In genomic region chr10:1664565-1664964, GRCh38 we compare ENCODE assay signal across 31 cellular contexts.
"Had no signal": no experiment of that assay in that cellular context is flagged by ENCODE, and none has a peak within 500 bp of the region (broad histone marks: within the 10 kb centered on the region; RNA-seq: fewer than 3 reads in every experiment).

No MANE protein-coding gene starts in this region.

- H3K9me3 Mint-ChIP-seq: activated B cell treated with CpG ODN at 0.5 μM for 24 hours; activated CD8-positive, alpha-beta T cell treated with anti-CD3 and anti-CD28 coated beads for 36 hours; activated naive CD4-positive, alpha-beta T cell treated with anti-CD3 and anti-CD28 coated beads for 36 hours; activated naive CD4-positive, alpha-beta T cell treated with anti-CD3 and anti-CD28 coated beads, Interleukin-2, amount 50 U/mL, for 24 hours; activated naive CD8-positive, alpha-beta T cell treated with anti-CD3 and anti-CD28 coated beads, Interleukin-2, amount 10 ng/mL, durations not matched to agents 7 days and 5 days; activated T-helper 1 cell treated with anti-CD3 and anti-CD28 coated beads, Interleukin-12 subunit alpha, Interleukin-12 subunit beta, Interleukin-2, Interleukin-4 antibody, amounts not matched to agents 30 ng/mL and 10 ng/mL and 1 ng/mL, durations not matched to agents 14 hours and 24 hours and 36 hours; activated T-helper 2 cell treated with anti-CD3 and anti-CD28 coated beads, Interferon-gamma antibody, Interleukin-2, Interleukin-4, amounts not matched to agents 10 μg/mL and 5 μg/mL and 100 μg/mL, durations not matched to agents 14 hours and 24 hours and 36 hours; central memory CD8-positive, alpha-beta T cell; effector memory CD8-positive, alpha-beta T cell had no signal

- ATAC-seq: activated CD4-positive, CD25-positive, alpha-beta regulatory T cell treated with anti-CD3 and anti-CD28 coated beads, Interleukin-2, amount 50 U/mL, for 24 hours; activated CD8-positive, alpha-beta T cell treated with anti-CD3 and anti-CD28 coated beads for 36 hours; effector memory CD8-positive, alpha-beta T cell; gastroesophageal sphincter; heart right ventricle had no signal

- H3K27me3 ChIP-seq: brain microvascular endothelial cell had no signal

- H3K4me3 ChIP-seq: esophagus squamous epithelium, gastroesophageal sphincter, heart right ventricle had no signal

- FAIRE-seq: astrocyte, colon, endometrium, endothelial cell of umbilical vein had no signal

- H3K4me1 ChIP-seq: esophagus squamous epithelium, gastroesophageal sphincter, heart right ventricle had no signal

- H3K36me3 ChIP-seq: brain microvascular endothelial cell, esophagus squamous epithelium, gastroesophageal sphincter, heart right ventricle, WERI-Rb-1 had no signal

- H3K27ac ChIP-seq: brain microvascular endothelial cell, epithelial cell of prostate, esophagus squamous epithelium, gastroesophageal sphincter, heart right ventricle, WERI-Rb-1 had no signal

- DNase-seq: activated B cell treated with CpG ODN at 0.5 μM for 24 hours; activated CD4-positive, alpha-beta T cell treated with anti-CD3 and anti-CD28 coated beads for 48 hours; activated CD4-positive, alpha-beta T cell treated with anti-CD3 and anti-CD28 coated beads, Interleukin-2, amount 50 U/mL, for 1 hour; activated CD4-positive, alpha-beta T cell treated with anti-CD3 and anti-CD28 coated beads, Interleukin-2, amount 50 U/mL, for 48 hours; activated CD8-positive, alpha-beta memory T cell treated with anti-CD3 and anti-CD28 coated beads for 24 hours; activated CD8-positive, alpha-beta T cell treated with anti-CD3 and anti-CD28 coated beads for 36 hours; activated effector memory CD4-positive, alpha-beta T cell treated with anti-CD3 and anti-CD28 coated beads, Interleukin-2, amount 50 U/mL, for 16 hours; activated naive CD4-positive, alpha-beta T cell treated with anti-CD3 and anti-CD28 coated beads for 36 hours; activated naive CD8-positive, alpha-beta T cell treated with anti-CD3 and anti-CD28 coated beads, Interleukin-2, amount 10 ng/mL, durations not matched to agents 7 days and 5 days; activated T-cell treated with anti-CD3 and anti-CD28 coated beads, Interleukin-2, amount 50 U/mL, for 48 hours; brain microvascular endothelial cell; cortex of kidney; dermis blood vessel endothelial cell; effector CD4-positive, alpha-beta T cell; effector memory CD8-positive, alpha-beta T cell; esophagus squamous epithelium; foreskin melanocyte; heart right ventricle; T-helper 2 cell; WERI-Rb-1 had no signal

- H3K27ac Mint-ChIP-seq: activated B cell treated with CpG ODN at 0.5 μM for 24 hours; activated CD8-positive, alpha-beta T cell treated with anti-CD3 and anti-CD28 coated beads for 36 hours; activated naive CD4-positive, alpha-beta T cell treated with anti-CD3 and anti-CD28 coated beads for 36 hours; activated naive CD4-positive, alpha-beta T cell treated with anti-CD3 and anti-CD28 coated beads, Interleukin-2, amount 50 U/mL, for 24 hours; activated naive CD8-positive, alpha-beta T cell treated with anti-CD3 and anti-CD28 coated beads, Interleukin-2, amount 10 ng/mL, durations not matched to agents 7 days and 5 days; activated T-helper 1 cell treated with anti-CD3 and anti-CD28 coated beads, Interleukin-12 subunit alpha, Interleukin-12 subunit beta, Interleukin-2, Interleukin-4 antibody, amounts not matched to agents 30 ng/mL and 10 ng/mL and 1 ng/mL, durations not matched to agents 14 hours and 24 hours and 36 hours; activated T-helper 2 cell treated with anti-CD3 and anti-CD28 coated beads, Interferon-gamma antibody, Interleukin-2, Interleukin-4, amounts not matched to agents 10 μg/mL and 5 μg/mL and 100 μg/mL, durations not matched to agents 14 hours and 24 hours and 36 hours; effector memory CD8-positive, alpha-beta T cell had no signal

- H3K4me1 Mint-ChIP-seq: activated naive CD4-positive, alpha-beta T cell treated with anti-CD3 and anti-CD28 coated beads, Interleukin-2, amount 50 U/mL, for 24 hours; activated naive CD8-positive, alpha-beta T cell treated with anti-CD3 and anti-CD28 coated beads, Interleukin-2, amount 10 ng/mL, durations not matched to agents 7 days and 5 days; central memory CD8-positive, alpha-beta T cell had no signal

- H3K9me3 ChIP-seq: esophagus squamous epithelium, gastroesophageal sphincter, heart right ventricle had no signal

- H3K4me3 Mint-ChIP-seq: activated B cell treated with CpG ODN at 0.5 μM for 24 hours; activated CD8-positive, alpha-beta T cell treated with anti-CD3 and anti-CD28 coated beads for 36 hours; activated naive CD4-positive, alpha-beta T cell treated with anti-CD3 and anti-CD28 coated beads for 36 hours; activated naive CD4-positive, alpha-beta T cell treated with anti-CD3 and anti-CD28 coated beads, Interleukin-2, amount 50 U/mL, for 24 hours; activated naive CD8-positive, alpha-beta T cell treated with anti-CD3 and anti-CD28 coated beads, Interleukin-2, amount 10 ng/mL, durations not matched to agents 7 days and 5 days; activated T-helper 1 cell treated with anti-CD3 and anti-CD28 coated beads, Interleukin-12 subunit alpha, Interleukin-12 subunit beta, Interleukin-2, Interleukin-4 antibody, amounts not matched to agents 30 ng/mL and 10 ng/mL and 1 ng/mL, durations not matched to agents 14 hours and 24 hours and 36 hours; central memory CD8-positive, alpha-beta T cell; effector memory CD8-positive, alpha-beta T cell had no signal

- H3K36me3 Mint-ChIP-seq: activated naive CD4-positive, alpha-beta T cell treated with anti-CD3 and anti-CD28 coated beads, Interleukin-2, amount 50 U/mL, for 24 hours; activated naive CD8-positive, alpha-beta T cell treated with anti-CD3 and anti-CD28 coated beads, Interleukin-2, amount 10 ng/mL, durations not matched to agents 7 days and 5 days had no signal
